28 cellular contexts compared by ENCODE assay signal in the genomic region with DNA sequence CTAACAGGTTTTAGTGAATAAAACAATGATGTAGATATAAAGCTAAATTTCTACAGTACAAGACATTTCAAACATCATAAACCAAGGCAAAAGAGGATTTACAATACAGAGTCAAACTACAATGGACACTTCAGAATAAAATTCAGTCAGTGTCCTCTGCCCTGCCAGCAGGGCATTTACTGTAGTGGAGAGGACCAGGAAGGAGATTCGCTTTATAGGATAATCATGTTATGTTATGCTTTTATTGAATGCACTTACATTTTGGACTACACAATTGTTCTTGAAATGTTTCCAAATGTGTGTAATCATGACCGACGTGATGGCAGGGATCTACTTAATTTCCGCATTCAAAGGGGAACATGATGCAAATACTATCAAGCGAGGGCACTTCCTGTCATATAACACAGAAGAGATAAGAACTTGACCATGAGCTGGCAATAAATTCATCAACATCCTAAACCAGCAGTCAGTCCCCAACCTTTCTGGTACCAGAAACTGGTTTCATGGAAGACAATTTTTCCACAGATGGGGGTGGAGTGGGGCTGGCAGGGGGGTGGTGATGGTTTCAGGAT.
"Had no signal": no experiment of that assay in that cellular context is flagged by ENCODE, and none has a peak within 500 bp of the region (broad histone marks: within the 10 kb centered on the region; RNA-seq: fewer than 3 reads in every experiment).

No MANE protein-coding gene starts in this region.

- H3K36me3 Mint-ChIP-seq: activated CD8-positive, alpha-beta memory T cell treated with anti-CD3 and anti-CD28 coated beads, Interleukin-2, amount 10 ng/mL, durations not matched to agents 7 days and 5 days; activated naive CD4-positive, alpha-beta T cell treated with anti-CD3 and anti-CD28 coated beads, Interleukin-2, amount 50 U/mL, for 72 hours; brain; mesothelial cell of epicardium; natural killer cell treated with Interleukin-12 subunit alpha and Interleukin-12 subunit beta and Interleukin-15 and Interleukin-18, amount 100 ng/mL, for 72 hours had no signal

- H3K27ac ChIP-seq: gastrocnemius medialis, neutrophil, ovary, psoas muscle, right atrium auricular region, tibial artery, WERI-Rb-1 had no signal

- DNase-seq: activated CD4-positive, alpha-beta T cell treated with anti-CD3 and anti-CD28 coated beads, Interleukin-2, amount 10 ng/mL, durations not matched to agents 7 days and 5 days; activated CD4-positive, CD25-positive, alpha-beta regulatory T cell treated with anti-CD3 and anti-CD28 coated beads, Interleukin-2, amount 50 U/mL, for 72 hours; activated CD8-positive, alpha-beta memory T cell treated with anti-CD3 and anti-CD28 coated beads, Interleukin-2, amount 10 ng/mL, durations not matched to agents 7 days and 5 days; activated CD8-positive, alpha-beta T cell treated with anti-CD3 and anti-CD28 coated beads for 36 hours; activated gamma-delta T cell treated with Interleukin-2 at 50 U/mL for 16 hours; activated T-cell treated with anti-CD3 and anti-CD28 coated beads for 4 hours; aorta; dermis blood vessel endothelial cell; effector CD8-positive, alpha-beta T cell; gastrocnemius medialis; hypothalamus; left ventricle myocardium superior; mammary epithelial cell; ovary; psoas muscle; stimulated activated CD4-positive, alpha-beta T cell treated with anti-CD3 and anti-CD28 coated beads, Interleukin-4, amount 100 ng/mL, for 24 hours; substantia nigra; T-helper 9 cell; tibial artery had no signal

- H3K4me3 ChIP-seq: gastrocnemius medialis, ovary, psoas muscle, right atrium auricular region, tibial artery had no signal

- H3K4me3 Mint-ChIP-seq: activated CD4-positive, alpha-beta T cell treated with anti-CD3 and anti-CD28 coated beads, Interleukin-2, amount 10 ng/mL, durations not matched to agents 7 days and 5 days; activated CD8-positive, alpha-beta memory T cell treated with anti-CD3 and anti-CD28 coated beads, Interleukin-2, amount 10 ng/mL, durations not matched to agents 7 days and 5 days; activated CD8-positive, alpha-beta T cell treated with anti-CD3 and anti-CD28 coated beads for 36 hours; brain; mesothelial cell of epicardium; natural killer cell treated with Interleukin-12 subunit alpha and Interleukin-12 subunit beta and Interleukin-15 and Interleukin-18, amount 100 ng/mL, for 72 hours; stimulated activated naive CD8-positive, alpha-beta T cell treated with anti-CD3 and anti-CD28 coated beads, Interleukin-15, Interleukin-2, amounts not matched to agents 100 ng/mL and 50 ng/mL, for 24 hours had no signal

- H3K9me3 ChIP-seq: gastrocnemius medialis, neutrophil, ovary, psoas muscle, right atrium auricular region, tibial artery had no signal

- H3K36me3 ChIP-seq: gastrocnemius medialis, neutrophil, ovary, right atrium auricular region, tibial artery, WERI-Rb-1 had no signal

- H3K4me1 Mint-ChIP-seq: activated CD4-positive, alpha-beta T cell treated with anti-CD3 and anti-CD28 coated beads, Interleukin-2, amount 10 ng/mL, durations not matched to agents 7 days and 5 days; activated CD8-positive, alpha-beta memory T cell treated with anti-CD3 and anti-CD28 coated beads, Interleukin-2, amount 10 ng/mL, durations not matched to agents 7 days and 5 days had no signal

- H3K9me3 Mint-ChIP-seq: activated CD8-positive, alpha-beta T cell treated with anti-CD3 and anti-CD28 coated beads for 36 hours; brain; mesothelial cell of epicardium; stimulated activated naive CD8-positive, alpha-beta T cell treated with anti-CD3 and anti-CD28 coated beads, Interleukin-15, Interleukin-2, amounts not matched to agents 100 ng/mL and 50 ng/mL, for 24 hours had no signal

- H3K4me1 ChIP-seq: gastrocnemius medialis, psoas muscle, right atrium auricular region, tibial artery had no signal

- H3K27ac Mint-ChIP-seq: activated CD4-positive, alpha-beta T cell treated with anti-CD3 and anti-CD28 coated beads, Interleukin-2, amount 10 ng/mL, durations not matched to agents 7 days and 5 days; activated CD8-positive, alpha-beta memory T cell treated with anti-CD3 and anti-CD28 coated beads, Interleukin-2, amount 10 ng/mL, durations not matched to agents 7 days and 5 days; activated CD8-positive, alpha-beta T cell treated with anti-CD3 and anti-CD28 coated beads for 36 hours; activated naive CD4-positive, alpha-beta T cell treated with anti-CD3 and anti-CD28 coated beads, Interleukin-2, amount 50 U/mL, for 72 hours; brain; natural killer cell treated with Interleukin-12 subunit alpha and Interleukin-12 subunit beta and Interleukin-15 and Interleukin-18, amount 100 ng/mL, for 72 hours; stimulated activated naive CD8-positive, alpha-beta T cell treated with anti-CD3 and anti-CD28 coated beads, Interleukin-15, Interleukin-2, amounts not matched to agents 100 ng/mL and 50 ng/mL, for 24 hours had no signal

- H3K27me3 Mint-ChIP-seq: activated CD4-positive, alpha-beta T cell treated with anti-CD3 and anti-CD28 coated beads, Interleukin-2, amount 10 ng/mL, durations not matched to agents 7 days and 5 days; activated CD8-positive, alpha-beta memory T cell treated with anti-CD3 and anti-CD28 coated beads, Interleukin-2, amount 10 ng/mL, durations not matched to agents 7 days and 5 days; activated CD8-positive, alpha-beta T cell treated with anti-CD3 and anti-CD28 coated beads for 36 hours; stimulated activated naive CD8-positive, alpha-beta T cell treated with anti-CD3 and anti-CD28 coated beads, Interleukin-15, Interleukin-2, amounts not matched to agents 100 ng/mL and 50 ng/mL, for 24 hours had no signal

- H3K27me3 ChIP-seq: gastrocnemius medialis, neutrophil, ovary, right atrium auricular region, tibial artery had no signal

- ATAC-seq: activated CD8-positive, alpha-beta memory T cell treated with anti-CD3 and anti-CD28 coated beads, Interleukin-2, amount 10 ng/mL, durations not matched to agents 7 days and 5 days; activated CD8-positive, alpha-beta T cell treated with anti-CD3 and anti-CD28 coated beads for 36 hours; activated naive CD4-positive, alpha-beta T cell treated with anti-CD3 and anti-CD28 coated beads, Interleukin-2, amount 50 U/mL, for 72 hours; esophagus mucosa; gastrocnemius medialis; left ventricle myocardium superior; natural killer cell treated with Interleukin-12 subunit alpha and Interleukin-12 subunit beta and Interleukin-15 and Interleukin-18, amount 100 ng/mL, for 72 hours; psoas muscle had no signal
